In the genomic region with DNA sequence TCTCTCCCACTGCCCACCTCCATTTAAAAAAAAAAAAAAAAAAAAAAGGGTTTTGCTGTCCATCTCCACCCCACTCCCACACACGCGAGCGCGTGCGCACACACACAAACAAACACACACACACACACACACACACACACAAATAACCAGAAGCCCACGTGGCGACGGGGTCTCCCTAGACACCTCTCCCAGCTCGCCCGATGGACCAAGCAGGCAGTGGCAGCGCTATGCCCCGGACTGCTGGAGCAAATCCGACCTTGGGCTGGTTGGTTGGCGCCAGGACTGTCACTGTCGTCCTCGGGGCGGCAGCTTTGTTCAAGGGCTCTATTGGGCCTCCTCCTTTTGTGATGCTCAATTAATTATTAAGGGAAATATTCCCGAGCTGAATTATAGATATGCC, we compare ENCODE assay signal across 1 cellular context.
TF ChIP-seq lines count a peak whose summit lies in the region.

No MANE protein-coding gene starts in this region.

TF ChIP-seq in H1, 55 proteins besides CTCF, POLR2A, EP300 and RAD21:
- TF ChIP-seq TCF12 (IDR thresholded peaks at IDR 0.05; ENCODE audit: low read depth, low read length) (no peak), RNF2 (IDR thresholded peaks at IDR 0.05; ENCODE audit: borderline replicate concordance, low read depth, low read length, missing control alignments, poor library complexity, severe bottlenecking) (peak; percentile 72)
TF ChIP-seq in H1: peak in this region for 1.
